16 cellular contexts compared by ENCODE assay signal in the genomic region with DNA sequence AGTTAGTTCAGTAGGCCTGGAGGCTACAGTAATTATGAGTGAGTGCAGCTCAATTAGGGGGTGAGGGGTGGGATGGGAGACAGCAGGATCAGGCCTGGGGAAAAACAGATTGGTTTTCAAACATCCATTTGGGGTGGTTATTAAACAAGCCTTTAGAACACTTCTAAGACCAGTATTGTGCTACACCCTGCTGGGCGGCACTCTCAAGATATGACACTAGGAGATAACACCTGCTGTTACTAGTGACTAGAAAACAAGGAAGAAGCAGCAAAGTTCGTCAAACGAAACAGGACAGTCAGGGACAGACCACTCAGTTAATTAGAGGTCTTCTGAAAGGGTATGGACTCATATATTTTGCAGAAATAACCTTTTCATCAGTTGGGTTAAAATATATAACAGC.
DNase-seq lines count a peak whose midpoint lies in the region; ATAC-seq and TF ChIP-seq lines count a peak whose summit lies in the region.
"Had no signal": no experiment of that assay in that cellular context is flagged by ENCODE, and none has a peak within 500 bp of the region (broad histone marks: within the 10 kb centered on the region; RNA-seq: fewer than 3 reads in every experiment).

No MANE protein-coding gene starts in this region.

- no peak overlapping the region for H3K9ac ChIP-seq in colonic mucosa (ENCODE audit: low read depth in 2 of 2, low read length in 2 of 2)

- no peak overlapping the region for H3K27ac ChIP-seq in colonic mucosa
- H3K27ac ChIP-seq: coronary artery, skin epidermis, thyroid gland had no signal

- H3K36me3 ChIP-seq in colonic mucosa = no peaks in the 10 kb centered on the region
- H3K36me3 ChIP-seq: thyroid gland had no signal

- DNase-seq in GM20000 (ENCODE audit: low spot score) = peak; percentile 45
- peak; percentile 14 for DNase-seq in NB4 (ENCODE audit: low read depth)
- DNase-seq in colonic mucosa = peak; percentile 47
- DNase-seq in NCI-H226 = no peak
- DNase-seq in NCI-H2081 (lab: John Stamatoyannopoulos, UW) = no peak
- DNase-seq in dedifferentiated amniotic fluid mesenchymal stem cell (ENCODE audit: extremely low spot score) = no peak
- DNase-seq: activated CD4-positive, alpha-beta T cell treated with anti-CD3 and anti-CD28 coated beads for 36 hours; activated naive CD4-positive, alpha-beta T cell treated with Interleukin-2 at 50 U/mL for 16 hours; AML-193; foreskin melanocyte; T-helper 2 cell; thyroid gland had no signal

- intact Hi-C loops in colonic mucosa (cut with DNase I) = no loop called here

- H3K4me3 ChIP-seq in NB4 (ENCODE audit: low read depth, low read length) (no peak overlapping the region), colonic mucosa (no peak overlapping the region)
- H3K4me3 ChIP-seq: coronary artery, skin epidermis, thyroid gland had no signal

- no peaks in the 10 kb centered on the region for H3K4me1 ChIP-seq in colonic mucosa

- no peaks in the 10 kb centered on the region for H3K9me3 ChIP-seq in colonic mucosa
- H3K9me3 ChIP-seq: thyroid gland had no signal

- TF ChIP-seq CTCF in GM12872 (IDR thresholded peaks at IDR 0.05; ENCODE audit: insufficient read depth, low read depth, low read length) (peak; percentile 21; the same call in 1 of the 3 replicates), GM20000 (IDR thresholded peaks at IDR 0.05; ENCODE audit: extremely low read depth, missing control alignments) (no peak), NB4 (IDR thresholded peaks at IDR 0.05; ENCODE audit: low read depth, low read length) (no peak), colonic mucosa (IDR thresholded peaks at IDR 0.05) (no peak)

- TF ChIP-seq POLR2A in NB4 (IDR thresholded peaks at IDR 0.05; ENCODE audit: extremely low read depth, insufficient read length) = no peak

- H3K27me3 ChIP-seq in colonic mucosa = no peaks in the 10 kb centered on the region
- H3K27me3 ChIP-seq: thyroid gland had no signal

- no peak for ATAC-seq in GM19467 (IDR thresholded peaks at IDR 0.05; ENCODE audit: unreplicated experiment)
- ATAC-seq: activated CD4-positive, alpha-beta T cell treated with anti-CD3 and anti-CD28 coated beads for 36 hours had no signal

Comparison
In these comparisons a context has a peak if more than half of its experiments do, and no peak if none do; other contexts are left out.
1. DNase-seq: peak in GM20000 (single experiment), NB4 (single experiment) and colonic mucosa (single experiment); none in NCI-H226 (single experiment), NCI-H2081 (0 of 2) and dedifferentiated amniotic fluid mesenchymal stem cell (single experiment).